Comparison of ENCODE assay signal across 31 cellular contexts in the genomic region with DNA sequence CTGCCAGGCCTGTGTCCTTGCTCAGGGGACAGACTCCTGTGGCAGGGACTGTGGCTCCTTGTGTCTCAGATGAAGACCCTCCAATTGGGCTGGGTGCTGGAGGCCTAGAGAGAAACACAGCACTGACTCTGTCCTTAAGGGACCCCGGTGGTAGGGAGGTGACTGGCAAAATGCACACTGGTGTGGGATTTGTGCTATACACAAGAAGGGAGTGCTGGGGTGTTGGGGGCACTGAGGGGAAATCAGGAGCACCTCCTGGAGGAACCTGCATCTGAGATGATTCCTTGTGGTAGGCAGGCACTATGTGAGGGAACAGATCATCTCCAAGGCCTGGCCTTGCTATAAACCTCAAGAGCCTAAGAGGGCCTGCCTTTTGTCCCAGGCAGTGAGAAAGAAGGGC.
"Had no signal": no experiment of that assay in that cellular context is flagged by ENCODE, and none has a peak within 500 bp of the region (broad histone marks: within the 10 kb centered on the region; RNA-seq: fewer than 3 reads in every experiment).

No MANE protein-coding gene starts in this region.

- DNase-seq: activated CD4-positive, alpha-beta memory T cell treated with anti-CD3 and anti-CD28 coated beads, Interleukin-2, amount 10 ng/mL, durations not matched to agents 7 days and 5 days; activated CD4-positive, alpha-beta T cell treated with anti-CD3 and anti-CD28 coated beads for 1 hour; activated CD4-positive, alpha-beta T cell treated with anti-CD3 and anti-CD28 coated beads for 4 hours; activated CD4-positive, alpha-beta T cell treated with anti-CD3 and anti-CD28 coated beads, Interleukin-2, amount 10 ng/mL, durations not matched to agents 7 days and 5 days; activated CD4-positive, alpha-beta T cell treated with anti-CD3 and anti-CD28 coated beads, Interleukin-2, amount 50 U/mL, for 4 hours; activated CD8-positive, alpha-beta memory T cell treated with anti-CD3 and anti-CD28 coated beads, Interleukin-2, amount 50 U/mL, for 48 hours; activated gamma-delta T cell; activated naive CD4-positive, alpha-beta T cell; activated naive CD4-positive, alpha-beta T cell treated with anti-CD3 and anti-CD28 coated beads, Interleukin-2, amount 10 ng/mL, durations not matched to agents 7 days and 5 days; activated naive CD8-positive, alpha-beta T cell treated with anti-CD3 and anti-CD28 coated beads, Interleukin-2, amount 10 ng/mL, durations not matched to agents 7 days and 5 days; activated T-cell treated with anti-CD3 and anti-CD28 coated beads for 4 hours; activated T-cell treated with anti-CD3 and anti-CD28 coated beads, Interleukin-2, amount 50 U/mL, for 24 hours; activated T-cell treated with anti-CD3 and anti-CD28 coated beads, Interleukin-2, amount 50 U/mL, for 72 hours; brain microvascular endothelial cell; caudate nucleus; cortex of kidney; dermis blood vessel endothelial cell; effector CD4-positive, alpha-beta T cell; effector memory CD8-positive, alpha-beta T cell; erythroblast; foreskin keratinocyte; gastrocnemius medialis; glutamatergic neuron; T-helper 1 cell; T-helper 17 cell; T1000 had no signal

- H3K27me3 Mint-ChIP-seq: activated CD4-positive, alpha-beta memory T cell treated with anti-CD3 and anti-CD28 coated beads, Interleukin-2, amount 10 ng/mL, durations not matched to agents 7 days and 5 days; activated CD4-positive, alpha-beta T cell treated with anti-CD3 and anti-CD28 coated beads, Interleukin-2, amount 10 ng/mL, durations not matched to agents 7 days and 5 days; activated naive CD4-positive, alpha-beta T cell treated with anti-CD3 and anti-CD28 coated beads, Interleukin-2, amount 10 ng/mL, durations not matched to agents 7 days and 5 days; activated naive CD8-positive, alpha-beta T cell treated with anti-CD3 and anti-CD28 coated beads, Interleukin-2, amount 10 ng/mL, durations not matched to agents 7 days and 5 days; activated T-cell treated with anti-CD3 and anti-CD28 coated beads, Interleukin-2, amount 50 U/mL, for 24 hours had no signal

- H3K36me3 ChIP-seq: ascending aorta, brain microvascular endothelial cell, esophagus muscularis mucosa, gastrocnemius medialis had no signal

- H3K4me3 ChIP-seq: ascending aorta, esophagus muscularis mucosa, gastrocnemius medialis had no signal

- H3K36me3 Mint-ChIP-seq: activated naive CD4-positive, alpha-beta T cell treated with anti-CD3 and anti-CD28 coated beads, Interleukin-2, amount 10 ng/mL, durations not matched to agents 7 days and 5 days; activated naive CD4-positive, alpha-beta T cell treated with anti-CD3 and anti-CD28 coated beads, Interleukin-2, amount 50 U/mL, for 72 hours; activated naive CD8-positive, alpha-beta T cell treated with anti-CD3 and anti-CD28 coated beads, Interleukin-2, amount 10 ng/mL, durations not matched to agents 7 days and 5 days; WTC11 had no signal

- ATAC-seq: activated naive CD4-positive, alpha-beta T cell treated with anti-CD3 and anti-CD28 coated beads, Interleukin-2, amount 50 U/mL, for 72 hours; activated T-cell treated with anti-CD3 and anti-CD28 coated beads, Interleukin-2, amount 50 U/mL, for 72 hours; effector memory CD8-positive, alpha-beta T cell; foreskin keratinocyte; gastrocnemius medialis; T-helper 17 cell; WTC11 had no signal

- H3K27ac Mint-ChIP-seq: activated CD4-positive, alpha-beta memory T cell treated with anti-CD3 and anti-CD28 coated beads, Interleukin-2, amount 10 ng/mL, durations not matched to agents 7 days and 5 days; activated CD4-positive, alpha-beta T cell treated with anti-CD3 and anti-CD28 coated beads, Interleukin-2, amount 10 ng/mL, durations not matched to agents 7 days and 5 days; activated naive CD4-positive, alpha-beta T cell treated with anti-CD3 and anti-CD28 coated beads, Interleukin-2, amount 10 ng/mL, durations not matched to agents 7 days and 5 days; activated naive CD4-positive, alpha-beta T cell treated with anti-CD3 and anti-CD28 coated beads, Interleukin-2, amount 50 U/mL, for 72 hours; activated naive CD8-positive, alpha-beta T cell treated with anti-CD3 and anti-CD28 coated beads, Interleukin-2, amount 10 ng/mL, durations not matched to agents 7 days and 5 days; activated T-cell treated with anti-CD3 and anti-CD28 coated beads, Interleukin-2, amount 50 U/mL, for 24 hours; activated T-cell treated with anti-CD3 and anti-CD28 coated beads, Interleukin-2, amount 50 U/mL, for 72 hours; effector memory CD8-positive, alpha-beta T cell; T-helper 17 cell; T-helper 2 cell treated with Interferon-gamma antibody and Interleukin-4, amounts not matched to agents 5 μg/mL and 100 μg/mL, for 36 hours; WTC11 had no signal

- H3K27ac ChIP-seq: ascending aorta, brain microvascular endothelial cell, esophagus muscularis mucosa, foreskin keratinocyte, gastrocnemius medialis had no signal

- H3K9me3 Mint-ChIP-seq: activated CD4-positive, alpha-beta memory T cell treated with anti-CD3 and anti-CD28 coated beads, Interleukin-2, amount 10 ng/mL, durations not matched to agents 7 days and 5 days; activated CD4-positive, alpha-beta T cell treated with anti-CD3 and anti-CD28 coated beads, Interleukin-2, amount 10 ng/mL, durations not matched to agents 7 days and 5 days; activated naive CD4-positive, alpha-beta T cell treated with anti-CD3 and anti-CD28 coated beads, Interleukin-2, amount 10 ng/mL, durations not matched to agents 7 days and 5 days; activated naive CD4-positive, alpha-beta T cell treated with anti-CD3 and anti-CD28 coated beads, Interleukin-2, amount 50 U/mL, for 72 hours; activated naive CD8-positive, alpha-beta T cell treated with anti-CD3 and anti-CD28 coated beads, Interleukin-2, amount 10 ng/mL, durations not matched to agents 7 days and 5 days; activated T-cell treated with anti-CD3 and anti-CD28 coated beads, Interleukin-2, amount 50 U/mL, for 24 hours; activated T-cell treated with anti-CD3 and anti-CD28 coated beads, Interleukin-2, amount 50 U/mL, for 72 hours; effector memory CD8-positive, alpha-beta T cell; T-helper 2 cell treated with Interferon-gamma antibody and Interleukin-4, amounts not matched to agents 5 μg/mL and 100 μg/mL, for 36 hours; WTC11 had no signal

- H3K9me3 ChIP-seq: ascending aorta, gastrocnemius medialis had no signal

- H3K27me3 ChIP-seq: ascending aorta, esophagus muscularis mucosa had no signal

- H3K4me1 Mint-ChIP-seq: activated CD4-positive, alpha-beta memory T cell treated with anti-CD3 and anti-CD28 coated beads, Interleukin-2, amount 10 ng/mL, durations not matched to agents 7 days and 5 days; activated CD4-positive, alpha-beta T cell treated with anti-CD3 and anti-CD28 coated beads, Interleukin-2, amount 10 ng/mL, durations not matched to agents 7 days and 5 days; activated naive CD4-positive, alpha-beta T cell treated with anti-CD3 and anti-CD28 coated beads, Interleukin-2, amount 10 ng/mL, durations not matched to agents 7 days and 5 days had no signal

- H3K4me3 Mint-ChIP-seq: activated CD4-positive, alpha-beta memory T cell treated with anti-CD3 and anti-CD28 coated beads, Interleukin-2, amount 10 ng/mL, durations not matched to agents 7 days and 5 days; activated CD4-positive, alpha-beta T cell treated with anti-CD3 and anti-CD28 coated beads, Interleukin-2, amount 10 ng/mL, durations not matched to agents 7 days and 5 days; activated naive CD4-positive, alpha-beta T cell treated with anti-CD3 and anti-CD28 coated beads, Interleukin-2, amount 10 ng/mL, durations not matched to agents 7 days and 5 days; activated naive CD8-positive, alpha-beta T cell treated with anti-CD3 and anti-CD28 coated beads, Interleukin-2, amount 10 ng/mL, durations not matched to agents 7 days and 5 days; activated T-cell treated with anti-CD3 and anti-CD28 coated beads, Interleukin-2, amount 50 U/mL, for 24 hours; activated T-cell treated with anti-CD3 and anti-CD28 coated beads, Interleukin-2, amount 50 U/mL, for 72 hours; effector memory CD8-positive, alpha-beta T cell; T-helper 17 cell; T-helper 2 cell treated with Interferon-gamma antibody and Interleukin-4, amounts not matched to agents 5 μg/mL and 100 μg/mL, for 36 hours; WTC11 had no signal

- H3K4me1 ChIP-seq: ascending aorta, foreskin keratinocyte had no signal
